In genomic region chr3:149480326-149481017, GRCh38 we compare ENCODE assay signal across 1 cellular context.
TF ChIP-seq lines count a peak whose summit lies in the region.

No MANE protein-coding gene starts in this region.

TF ChIP-seq in GM23338, 12 proteins besides CTCF, POLR2A, EP300 and RAD21 (continued from another document):
- TF ChIP-seq ZNF462 (CRISPR knock-in tag; IDR thresholded peaks at IDR 0.05) (peak; percentile 21; the same call in 1 of the 2 replicates), EZH2phosphoT487 (IDR thresholded peaks at IDR 0.05; ENCODE audit: unreplicated experiment) (no peak)
